In genomic region chr1:235407419-235407818, GRCh38 we compare ENCODE assay signal across 1 cellular context.
A peak's percentile ranks its signal among the peaks of the same experiment; 100 is the strongest.
TF ChIP-seq lines count a peak whose summit lies in the region.

No MANE protein-coding gene starts in this region.

TF ChIP-seq in HEK293, 187 proteins besides CTCF, POLR2A, EP300 and RAD21 (continued from another document and continues in another):
- peak; percentile 45; the same call in 1 of the 2 replicates for TF ChIP-seq WT1 (tag by site-specific recombination; IDR thresholded peaks at IDR 0.05)
- TF ChIP-seq ZBTB6 (tag by site-specific recombination; IDR thresholded peaks at IDR 0.05): no peak
- TF ChIP-seq, protein P1, sequence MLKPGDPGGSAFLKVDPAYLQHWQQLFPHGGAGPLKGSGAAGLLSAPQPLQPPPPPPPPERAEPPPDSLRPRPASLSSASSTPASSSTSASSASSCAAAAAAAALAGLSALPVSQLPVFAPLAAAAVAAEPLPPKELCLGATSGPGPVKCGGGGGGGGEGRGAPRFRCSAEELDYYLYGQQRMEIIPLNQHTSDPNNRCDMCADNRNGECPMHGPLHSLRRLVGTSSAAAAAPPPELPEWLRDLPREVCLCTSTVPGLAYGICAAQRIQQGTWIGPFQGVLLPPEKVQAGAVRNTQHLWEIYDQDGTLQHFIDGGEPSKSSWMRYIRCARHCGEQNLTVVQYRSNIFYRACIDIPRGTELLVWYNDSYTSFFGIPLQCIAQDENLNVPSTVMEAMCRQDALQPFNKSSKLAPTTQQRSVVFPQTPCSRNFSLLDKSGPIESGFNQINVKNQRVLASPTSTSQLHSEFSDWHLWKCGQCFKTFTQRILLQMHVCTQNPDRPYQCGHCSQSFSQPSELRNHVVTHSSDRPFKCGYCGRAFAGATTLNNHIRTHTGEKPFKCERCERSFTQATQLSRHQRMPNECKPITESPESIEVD (tag by site-specific recombination; IDR thresholded peaks at IDR 0.05): peak; percentile 90
- TF ChIP-seq ZXDB (tag by site-specific recombination; IDR thresholded peaks at IDR 0.05): 0 out of 2 replicates have a peak, but pooled peaks have one; percentile 65
- TF ChIP-seq BCL11A (tag by site-specific recombination; IDR thresholded peaks at IDR 0.05; ENCODE audit: low read depth): 0 out of 2 replicates have a peak, but pooled peaks have one; percentile 33
- TF ChIP-seq GFI1B (tag by site-specific recombination; IDR thresholded peaks at IDR 0.05): peak; percentile 94
- no peak for TF ChIP-seq PRDM2 (tag by site-specific recombination; IDR thresholded peaks at IDR 0.05; ENCODE audit: borderline replicate concordance)
- TF ChIP-seq, protein P2, sequence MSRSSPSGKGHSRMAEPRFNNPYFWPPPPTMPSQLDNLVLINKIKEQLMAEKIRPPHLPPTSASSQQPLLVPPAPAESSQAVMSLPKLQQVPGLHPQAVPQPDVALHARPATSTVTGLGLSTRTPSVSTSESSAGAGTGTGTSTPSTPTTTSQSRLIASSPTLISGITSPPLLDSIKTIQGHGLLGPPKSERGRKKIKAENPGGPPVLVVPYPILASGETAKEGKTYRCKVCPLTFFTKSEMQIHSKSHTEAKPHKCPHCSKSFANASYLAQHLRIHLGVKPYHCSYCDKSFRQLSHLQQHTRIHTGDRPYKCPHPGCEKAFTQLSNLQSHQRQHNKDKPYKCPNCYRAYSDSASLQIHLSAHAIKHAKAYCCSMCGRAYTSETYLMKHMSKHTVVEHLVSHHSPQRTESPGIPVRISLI (tag by site-specific recombination; IDR thresholded peaks at IDR 0.05): 0 out of 2 replicates have a peak, but pooled peaks have one; percentile 10
- no peak for TF ChIP-seq ZNF654 (tag by site-specific recombination; IDR thresholded peaks at IDR 0.05; ENCODE audit: low read depth)
- TF ChIP-seq ZBTB11 (tag by site-specific recombination; conservative IDR thresholded peaks at IDR 0.05; ENCODE audit: low read depth): no peak
- no peak for TF ChIP-seq HOXD13 (CRISPR knock-in tag; IDR thresholded peaks at IDR 0.05; ENCODE audit: borderline replicate concordance)
- TF ChIP-seq PATZ1 (tag by site-specific recombination; IDR thresholded peaks at IDR 0.05): no peak
- 0 out of 2 replicates have a peak, but pooled peaks have one; percentile 31 for TF ChIP-seq ZNF558 (tag by site-specific recombination; IDR thresholded peaks at IDR 0.05)
- peak; percentile 88 for TF ChIP-seq IKZF3 (tag by site-specific recombination; IDR thresholded peaks at IDR 0.05)
- TF ChIP-seq ZNF561 (tag by site-specific recombination; IDR thresholded peaks at IDR 0.05; ENCODE audit: borderline replicate concordance): peak; percentile 65
- 0 out of 2 replicates have a peak, but pooled peaks have one; percentile 31 for TF ChIP-seq BCL11B (tag by site-specific recombination; IDR thresholded peaks at IDR 0.05; ENCODE audit: low read depth)
- peak; percentile 60; the same call in 1 of the 2 replicates for TF ChIP-seq MZF1 (tag by site-specific recombination; IDR thresholded peaks at IDR 0.05; ENCODE audit: borderline replicate concordance)
- TF ChIP-seq, protein P3, sequence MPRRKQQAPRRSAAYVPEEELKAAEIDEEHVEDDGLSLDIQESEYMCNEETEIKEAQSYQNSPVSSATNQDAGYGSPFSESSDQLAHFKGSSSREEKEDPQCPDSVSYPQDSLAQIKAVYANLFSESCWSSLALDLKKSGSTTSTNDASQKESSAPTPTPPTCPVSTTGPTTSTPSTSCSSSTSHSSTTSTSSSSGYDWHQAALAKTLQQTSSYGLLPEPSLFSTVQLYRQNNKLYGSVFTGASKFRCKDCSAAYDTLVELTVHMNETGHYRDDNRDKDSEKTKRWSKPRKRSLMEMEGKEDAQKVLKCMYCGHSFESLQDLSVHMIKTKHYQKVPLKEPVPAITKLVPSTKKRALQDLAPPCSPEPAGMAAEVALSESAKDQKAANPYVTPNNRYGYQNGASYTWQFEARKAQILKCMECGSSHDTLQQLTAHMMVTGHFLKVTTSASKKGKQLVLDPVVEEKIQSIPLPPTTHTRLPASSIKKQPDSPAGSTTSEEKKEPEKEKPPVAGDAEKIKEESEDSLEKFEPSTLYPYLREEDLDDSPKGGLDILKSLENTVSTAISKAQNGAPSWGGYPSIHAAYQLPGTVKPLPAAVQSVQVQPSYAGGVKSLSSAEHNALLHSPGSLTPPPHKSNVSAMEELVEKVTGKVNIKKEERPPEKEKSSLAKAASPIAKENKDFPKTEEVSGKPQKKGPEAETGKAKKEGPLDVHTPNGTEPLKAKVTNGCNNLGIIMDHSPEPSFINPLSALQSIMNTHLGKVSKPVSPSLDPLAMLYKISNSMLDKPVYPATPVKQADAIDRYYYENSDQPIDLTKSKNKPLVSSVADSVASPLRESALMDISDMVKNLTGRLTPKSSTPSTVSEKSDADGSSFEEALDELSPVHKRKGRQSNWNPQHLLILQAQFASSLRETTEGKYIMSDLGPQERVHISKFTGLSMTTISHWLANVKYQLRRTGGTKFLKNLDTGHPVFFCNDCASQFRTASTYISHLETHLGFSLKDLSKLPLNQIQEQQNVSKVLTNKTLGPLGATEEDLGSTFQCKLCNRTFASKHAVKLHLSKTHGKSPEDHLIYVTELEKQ (tag by site-specific recombination; IDR thresholded peaks at IDR 0.05; ENCODE audit: borderline replicate concordance): peak; percentile 21
- peak; percentile 47; the same call in 1 of the 2 replicates for TF ChIP-seq ZNF610 (tag by site-specific recombination; IDR thresholded peaks at IDR 0.05; ENCODE audit: borderline replicate concordance)
- peak; percentile 72; the same call in 1 of the 2 replicates for TF ChIP-seq ZBTB48 (tag by site-specific recombination; IDR thresholded peaks at IDR 0.05)
- TF ChIP-seq, protein P4, sequence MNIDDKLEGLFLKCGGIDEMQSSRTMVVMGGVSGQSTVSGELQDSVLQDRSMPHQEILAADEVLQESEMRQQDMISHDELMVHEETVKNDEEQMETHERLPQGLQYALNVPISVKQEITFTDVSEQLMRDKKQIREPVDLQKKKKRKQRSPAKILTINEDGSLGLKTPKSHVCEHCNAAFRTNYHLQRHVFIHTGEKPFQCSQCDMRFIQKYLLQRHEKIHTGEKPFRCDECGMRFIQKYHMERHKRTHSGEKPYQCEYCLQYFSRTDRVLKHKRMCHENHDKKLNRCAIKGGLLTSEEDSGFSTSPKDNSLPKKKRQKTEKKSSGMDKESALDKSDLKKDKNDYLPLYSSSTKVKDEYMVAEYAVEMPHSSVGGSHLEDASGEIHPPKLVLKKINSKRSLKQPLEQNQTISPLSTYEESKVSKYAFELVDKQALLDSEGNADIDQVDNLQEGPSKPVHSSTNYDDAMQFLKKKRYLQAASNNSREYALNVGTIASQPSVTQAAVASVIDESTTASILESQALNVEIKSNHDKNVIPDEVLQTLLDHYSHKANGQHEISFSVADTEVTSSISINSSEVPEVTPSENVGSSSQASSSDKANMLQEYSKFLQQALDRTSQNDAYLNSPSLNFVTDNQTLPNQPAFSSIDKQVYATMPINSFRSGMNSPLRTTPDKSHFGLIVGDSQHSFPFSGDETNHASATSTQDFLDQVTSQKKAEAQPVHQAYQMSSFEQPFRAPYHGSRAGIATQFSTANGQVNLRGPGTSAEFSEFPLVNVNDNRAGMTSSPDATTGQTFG (tag by site-specific recombination; IDR thresholded peaks at IDR 0.05; ENCODE audit: borderline replicate concordance): no peak
- TF ChIP-seq SCRT1 (tag by site-specific recombination; IDR thresholded peaks at IDR 0.05; ENCODE audit: borderline replicate concordance): 0 out of 2 replicates have a peak, but pooled peaks have one; percentile 43
- TF ChIP-seq, protein P5, sequence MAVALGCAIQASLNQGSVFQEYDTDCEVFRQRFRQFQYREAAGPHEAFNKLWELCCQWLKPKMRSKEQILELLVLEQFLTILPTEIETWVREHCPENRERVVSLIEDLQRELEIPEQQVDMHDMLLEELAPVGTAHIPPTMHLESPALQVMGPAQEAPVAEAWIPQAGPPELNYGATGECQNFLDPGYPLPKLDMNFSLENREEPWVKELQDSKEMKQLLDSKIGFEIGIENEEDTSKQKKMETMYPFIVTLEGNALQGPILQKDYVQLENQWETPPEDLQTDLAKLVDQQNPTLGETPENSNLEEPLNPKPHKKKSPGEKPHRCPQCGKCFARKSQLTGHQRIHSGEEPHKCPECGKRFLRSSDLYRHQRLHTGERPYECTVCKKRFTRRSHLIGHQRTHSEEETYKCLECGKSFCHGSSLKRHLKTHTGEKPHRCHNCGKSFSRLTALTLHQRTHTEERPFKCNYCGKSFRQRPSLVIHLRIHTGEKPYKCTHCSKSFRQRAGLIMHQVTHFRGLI (tag by site-specific recombination; IDR thresholded peaks at IDR 0.05): peak; percentile 42; the same call in 1 of the 2 replicates
- TF ChIP-seq ZNF24 (tag by site-specific recombination; IDR thresholded peaks at IDR 0.05): 0 out of 2 replicates have a peak, but pooled peaks have one; percentile 63
- TF ChIP-seq KLF10 (tag by site-specific recombination; IDR thresholded peaks at IDR 0.05): peak; percentile 71
